ENCODE assay signal across 19 cellular contexts in genomic region chr10:19570143-19570542, GRCh38.
"Had no signal": no experiment of that assay in that cellular context is flagged by ENCODE, and none has a peak within 500 bp of the region (broad histone marks: within the 10 kb centered on the region; RNA-seq: fewer than 3 reads in every experiment).

No MANE protein-coding gene starts in this region.

- H3K4me1 ChIP-seq: foreskin keratinocyte, neural progenitor cell, parathyroid adenoma, upper lobe of left lung had no signal

- H3K9ac ChIP-seq: neural progenitor cell, parathyroid adenoma had no signal

- H3K4me1 Mint-ChIP-seq: activated B cell treated with CpG ODN at 0.5 μM for 24 hours, immature natural killer cell had no signal

- H3K79me2 ChIP-seq: parathyroid adenoma had no signal

- H3K36me3 ChIP-seq: neural progenitor cell, upper lobe of left lung had no signal

- H3K36me3 Mint-ChIP-seq: activated naive CD4-positive, alpha-beta T cell treated with anti-CD3 and anti-CD28 coated beads, Interleukin-2, amount 50 U/mL, for 72 hours; immature natural killer cell; neural progenitor cell had no signal

- H2AFZ ChIP-seq: neural progenitor cell, parathyroid adenoma had no signal

- DNase-seq: activated B cell treated with CpG ODN at 0.5 μM for 24 hours; activated CD4-positive, alpha-beta T cell treated with anti-CD3 and anti-CD28 coated beads for 48 hours; activated CD8-positive, alpha-beta memory T cell treated with anti-CD3 and anti-CD28 coated beads, Interleukin-2, amount 50 U/mL, for 48 hours; activated gamma-delta T cell; activated T-cell treated with anti-CD3 and anti-CD28 coated beads, Interleukin-2, amount 50 U/mL, for 72 hours; dermis blood vessel endothelial cell; effector memory CD8-positive, alpha-beta T cell; foreskin keratinocyte; head of caudate nucleus; immature natural killer cell; left colon; retina; small intestine; stimulated activated naive CD8-positive, alpha-beta T cell treated with anti-CD3 and anti-CD28 coated beads, Interleukin-15, Interleukin-2, amounts not matched to agents 100 U/mL and 50 U/mL, for 24 hours; upper lobe of left lung had no signal

- H3K27me3 ChIP-seq: foreskin keratinocyte, neural progenitor cell, upper lobe of left lung had no signal

- H3K27me3 Mint-ChIP-seq: activated B cell treated with CpG ODN at 0.5 μM for 24 hours; effector memory CD8-positive, alpha-beta T cell had no signal

- H3K9me3 ChIP-seq: upper lobe of left lung had no signal

- ATAC-seq: activated naive CD4-positive, alpha-beta T cell treated with anti-CD3 and anti-CD28 coated beads, Interleukin-2, amount 50 U/mL, for 72 hours; activated T-cell treated with anti-CD3 and anti-CD28 coated beads, Interleukin-2, amount 50 U/mL, for 72 hours; effector memory CD8-positive, alpha-beta T cell; foreskin keratinocyte; left colon; stimulated activated naive CD8-positive, alpha-beta T cell treated with anti-CD3 and anti-CD28 coated beads, Interleukin-15, Interleukin-2, amounts not matched to agents 100 U/mL and 50 U/mL, for 24 hours had no signal

- H3K4me2 ChIP-seq: neural progenitor cell had no signal

- H3K27ac ChIP-seq: epithelial cell of prostate, foreskin keratinocyte, neural progenitor cell, parathyroid adenoma, upper lobe of left lung had no signal

- H3K27ac Mint-ChIP-seq: activated B cell treated with CpG ODN at 0.5 μM for 24 hours; activated naive CD4-positive, alpha-beta T cell treated with anti-CD3 and anti-CD28 coated beads, Interleukin-2, amount 50 U/mL, for 72 hours; activated T-cell treated with anti-CD3 and anti-CD28 coated beads, Interleukin-2, amount 50 U/mL, for 72 hours; effector memory CD8-positive, alpha-beta T cell; immature natural killer cell; neural progenitor cell had no signal

- H3K9me3 Mint-ChIP-seq: activated B cell treated with CpG ODN at 0.5 μM for 24 hours, neural progenitor cell had no signal

- H3K4me3 Mint-ChIP-seq: activated B cell treated with CpG ODN at 0.5 μM for 24 hours; activated T-cell treated with anti-CD3 and anti-CD28 coated beads, Interleukin-2, amount 50 U/mL, for 72 hours; effector memory CD8-positive, alpha-beta T cell; immature natural killer cell; neural progenitor cell had no signal

- H3K4me3 ChIP-seq: neural progenitor cell, upper lobe of left lung had no signal
